Comparison of ENCODE assay signal across 23 cellular contexts in genomic region chr10:95314519-95314918, GRCh38. TPM values are rescaled to one million over a fixed set of nuclear protein-coding genes. Genes with fewer than 3 reads are reported as not detected.
DNase-seq lines count a peak whose midpoint lies in the region; ATAC-seq and TF ChIP-seq lines count a peak whose summit lies in the region.
"Had no signal": no experiment of that assay in that cellular context is flagged by ENCODE, and none has a peak within 500 bp of the region (broad histone marks: within the 10 kb centered on the region; RNA-seq: fewer than 3 reads in every experiment).

No MANE protein-coding gene starts in this region.

- H3K79me2 ChIP-seq in Loucy (ENCODE audit: insufficient read depth, low read length): no peaks in the 10 kb centered on the region

- H3K27me3 ChIP-seq in Loucy (ENCODE audit: insufficient read depth, low read length, poor library complexity, severe bottlenecking): no peaks in the 10 kb centered on the region
- H3K27me3 ChIP-seq in ascending aorta: no peaks in the 10 kb centered on the region
- H3K27me3 ChIP-seq: uterus had no signal

- no peak for TF ChIP-seq CTCF in Loucy (conservative IDR thresholded peaks at IDR 0.05; ENCODE audit: low read length)
- TF ChIP-seq CTCF in ascending aorta (IDR thresholded peaks at IDR 0.05): no peak
- TF ChIP-seq CTCF in progenitor cell of endocrine pancreas (IDR thresholded peaks at IDR 0.05; ENCODE audit: unreplicated experiment): no peak

- peaks cover 36% of the 10 kb centered on the region for H3K4me1 Mint-ChIP-seq in progenitor cell of endocrine pancreas (ENCODE audit: low read depth)
- H3K4me1 Mint-ChIP-seq: central memory CD8-positive, alpha-beta T cell had no signal

- no peak overlapping the region for H2AFZ ChIP-seq in Loucy (ENCODE audit: low read length)

- H3K36me3 Mint-ChIP-seq in progenitor cell of endocrine pancreas (ENCODE audit: insufficient read depth): peaks cover 2% of the 10 kb centered on the region
- H3K36me3 Mint-ChIP-seq: IgD-negative memory B cell had no signal

- no peaks in the 10 kb centered on the region for H3K36me3 ChIP-seq in Loucy (ENCODE audit: insufficient read depth, low read length)
- H3K36me3 ChIP-seq in ascending aorta: peaks cover 46 to 71% of the 10 kb centered on the region in 2 donors
- H3K36me3 ChIP-seq: prostate gland, uterus had no signal

- H3K4me3 Mint-ChIP-seq in progenitor cell of endocrine pancreas (ENCODE audit: low read depth): no peak overlapping the region
- H3K4me3 Mint-ChIP-seq: activated CD4-positive, alpha-beta T cell treated with anti-CD3 and anti-CD28 coated beads, Interleukin-2, amount 10 ng/mL, durations not matched to agents 24 days and 14 days; central memory CD8-positive, alpha-beta T cell; IgD-negative memory B cell had no signal

- peak overlapping the region; percentile 58 to 70 for H3K27ac ChIP-seq in ascending aorta
- H3K27ac ChIP-seq: C4-2B, HL-60, prostate gland, uterus had no signal

- H3K27me3 Mint-ChIP-seq in progenitor cell of endocrine pancreas: no peaks in the 10 kb centered on the region
- H3K27me3 Mint-ChIP-seq: central memory CD8-positive, alpha-beta T cell had no signal

- no peaks in the 10 kb centered on the region for H3F3A ChIP-seq in Loucy (ENCODE audit: low read depth)

- H3K9me2 ChIP-seq in Loucy (replicated peaks; ENCODE audit: low read depth, low read length): no peaks in the 10 kb centered on the region

- peak overlapping the region; percentile 6 for H3K4me3 ChIP-seq in Loucy (ENCODE audit: low read length, poor library complexity, severe bottlenecking)
- H3K4me3 ChIP-seq in ascending aorta: no peak overlapping the region
- H3K4me3 ChIP-seq: A549, prostate gland, uterus had no signal

- H3K9ac ChIP-seq in Loucy (ENCODE audit: low read depth, low read length, poor library complexity, severe bottlenecking): peak overlapping the region; percentile 65

- H3K4me1 ChIP-seq in Loucy (ENCODE audit: insufficient read depth, low read length, poor library complexity, severe bottlenecking) (peaks cover 60% of the 10 kb centered on the region), ascending aorta (peaks cover 21 to 58% of the 10 kb centered on the region in 2 donors)
- H3K4me1 ChIP-seq: prostate gland, uterus had no signal

- no peaks in the 10 kb centered on the region for H3K9me3 Mint-ChIP-seq in progenitor cell of endocrine pancreas (ENCODE audit: low read depth)
- H3K9me3 Mint-ChIP-seq: activated CD4-positive, alpha-beta T cell treated with anti-CD3 and anti-CD28 coated beads, Interleukin-2, amount 10 ng/mL, durations not matched to agents 24 days and 14 days; central memory CD8-positive, alpha-beta T cell; IgD-negative memory B cell had no signal

- H3K27ac Mint-ChIP-seq in progenitor cell of endocrine pancreas: peak overlapping the region; percentile 36
- H3K27ac Mint-ChIP-seq: activated CD4-positive, alpha-beta T cell treated with anti-CD3 and anti-CD28 coated beads, Interleukin-2, amount 10 ng/mL, durations not matched to agents 24 days and 14 days; IgD-negative memory B cell had no signal

- H3K9me3 ChIP-seq in Loucy (ENCODE audit: insufficient read depth, low read depth, low read length) (no peaks in the 10 kb centered on the region), ascending aorta (no peaks in the 10 kb centered on the region)
- H3K9me3 ChIP-seq: A549, prostate gland, uterus had no signal

- H3K4me2 ChIP-seq in Loucy (ENCODE audit: low read depth, low read length, poor library complexity, severe bottlenecking): peak overlapping the region; percentile 56
- H3K4me2 ChIP-seq: A549 had no signal

- intact Hi-C loops in ascending aorta (cut with DNase I): no loop called here

- ATAC-seq in GM18502 (IDR thresholded peaks at IDR 0.05; ENCODE audit: poor library complexity, unreplicated experiment): no peak

- no peaks in the 10 kb centered on the region for H4K20me1 ChIP-seq in Loucy (ENCODE audit: insufficient read depth, low read length, poor library complexity, severe bottlenecking)

- DNase-seq in NCI-H2196 (lab: John Stamatoyannopoulos, UW; ENCODE audit: unreplicated experiment) (peak; percentile 27), NCI-H2196 treated with DMSO at 0.1 percent for 48 hours (lab: John Stamatoyannopoulos, UW; ENCODE audit: unreplicated experiment) (no peak), ascending aorta (ENCODE audit: low spot score in 2 of 2) (no peak), progenitor cell of endocrine pancreas (ENCODE audit: low spot score, unreplicated experiment) (no peak), H4 (ENCODE audit: low spot score) (no peak), Ammon's horn (ENCODE audit: low spot score) (no peak)
- DNase-seq: activated CD4-positive, alpha-beta T cell treated with anti-CD3 and anti-CD28 coated beads, Interleukin-2, amount 10 ng/mL, durations not matched to agents 24 days and 14 days; activated effector memory CD4-positive, alpha-beta T cell treated with anti-CD3 and anti-CD28 coated beads, Interleukin-2, amount 50 U/mL, for 16 hours; erythroblast; foreskin melanocyte; kidney; small intestine; stimulated activated CD4-positive, alpha-beta T cell treated with anti-CD3 and anti-CD28 coated beads, Interleukin-4, amount 100 ng/mL, for 1 hour; SW 1271; uterus had no signal

RNA-seq across cellular contexts. Expression of gene PDLIM1, which starts 23.7 kb away (rescaled TPM):
- total RNA-seq in ascending aorta: 191 TPM
- total RNA-seq in progenitor cell of endocrine pancreas: 113 and 118 TPM in 2 replicates
- total RNA-seq in H4 (2014; rRNA removed; shearing (Covaris generic)): 25.0 and 42.5 TPM in 2 replicates
